Comparison of ENCODE assay signal across 15 cellular contexts in the genomic region with DNA sequence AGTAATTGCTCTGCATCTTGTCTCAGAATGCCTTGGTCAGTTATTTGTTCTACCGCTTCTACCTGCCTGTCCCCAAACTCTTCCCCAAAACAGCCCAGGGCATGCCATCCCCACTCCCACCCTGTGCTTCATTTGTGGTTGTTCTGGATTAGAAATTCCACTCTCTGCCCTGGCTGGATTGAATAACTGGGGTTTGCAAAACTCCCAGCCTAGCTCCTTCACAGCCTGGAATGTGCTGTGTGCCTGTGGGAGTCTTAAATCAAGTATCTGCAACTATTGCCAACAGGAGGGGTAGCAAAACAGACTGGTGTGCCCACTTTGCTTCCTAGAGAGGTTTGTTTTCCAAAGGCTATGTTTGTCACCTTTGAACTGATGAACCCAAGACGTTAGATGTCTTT. TPM values are rescaled to one million over a fixed set of nuclear protein-coding genes. Genes with fewer than 3 reads are reported as not detected.
DNase-seq lines count a peak whose midpoint lies in the region; ATAC-seq and TF ChIP-seq lines count a peak whose summit lies in the region.
"Had no signal": no experiment of that assay in that cellular context is flagged by ENCODE, and none has a peak within 500 bp of the region (broad histone marks: within the 10 kb centered on the region; RNA-seq: fewer than 3 reads in every experiment).

No MANE protein-coding gene starts in this region.

- TF ChIP-seq CTCF in PC-3 (conservative IDR thresholded peaks at IDR 0.05; ENCODE audit: low read depth, low read length), result no peak
- no peak for TF ChIP-seq CTCF in fibroblast of mammary gland (conservative IDR thresholded peaks at IDR 0.05; ENCODE audit: control insufficient read depth, insufficient read depth, low read depth, low read length)
- TF ChIP-seq CTCF in osteoblast (IDR thresholded peaks at IDR 0.05; ENCODE audit: extremely low read depth, low read depth, low read length), result no peak
- TF ChIP-seq CTCF in upper lobe of right lung (IDR thresholded peaks at IDR 0.05), result no peak
- TF ChIP-seq CTCF in MM.1S (IDR thresholded peaks at IDR 0.05; ENCODE audit: low read length), result no peak

- POLR2A ChIA-PET in PC-3 (lab: Charles Lee; ENCODE audit: unreplicated experiment), result no interaction called here

- intact Hi-C loops in PC-3 (cut with micrococcal nuclease) (loop anchor here (2.0 kb wide), 1 partner anchor 25 kb away; a partner anchor contains a TSS), upper lobe of right lung (cut with DNase I) (no loop called here)

- H4K20me1 ChIP-seq in PC-3 (ENCODE audit: low read length) (no peaks in the 10 kb centered on the region; the same call in 1 of the 2 replicates), osteoblast (ENCODE audit: insufficient read depth, low read length) (no peaks in the 10 kb centered on the region), MM.1S (ENCODE audit: insufficient read depth, low read length) (no peaks in the 10 kb centered on the region)

- H3K36me3 ChIP-seq in PC-3 (ENCODE audit: low read depth, low read length) (peaks cover 16% of the 10 kb centered on the region; the same call in 1 of the 2 replicates), osteoblast (ENCODE audit: insufficient read depth, low read length) (no peaks in the 10 kb centered on the region), upper lobe of right lung (no peaks in the 10 kb centered on the region), MM.1S (replicated peaks; ENCODE audit: insufficient read depth, low read length) (no peaks in the 10 kb centered on the region)

- H3K4me3 ChIP-seq in PC-3 (ENCODE audit: low read length), result no peak overlapping the region
- no peak overlapping the region for H3K4me3 ChIP-seq in fibroblast of mammary gland (ENCODE audit: control insufficient read depth, low read depth, low read length)
- peak overlapping the region; percentile 8 for H3K4me3 ChIP-seq in osteoblast (ENCODE audit: insufficient read depth, low read length)
- no peak overlapping the region for H3K4me3 ChIP-seq in upper lobe of right lung
- no peak overlapping the region for H3K4me3 ChIP-seq in MM.1S (ENCODE audit: low read length)

- peaks cover 94% of the 10 kb centered on the region for H3K79me2 ChIP-seq in PC-3 (ENCODE audit: low read length)
- H3K79me2 ChIP-seq in osteoblast (ENCODE audit: insufficient read depth, low read length), result no peaks in the 10 kb centered on the region
- H3K79me2 ChIP-seq in MM.1S (ENCODE audit: low read length), result no peaks in the 10 kb centered on the region
- H3K79me2 ChIP-seq: parathyroid adenoma had no signal

- peaks cover 29% of the 10 kb centered on the region for H3K4me1 ChIP-seq in PC-3 (ENCODE audit: insufficient read depth, low read length)
- peaks cover 45% of the 10 kb centered on the region for H3K4me1 ChIP-seq in osteoblast (ENCODE audit: insufficient read depth, low read length)
- H3K4me1 ChIP-seq in upper lobe of right lung, result peaks cover 36% of the 10 kb centered on the region
- H3K4me1 ChIP-seq in MM.1S (ENCODE audit: low read length), result no peaks in the 10 kb centered on the region
- H3K4me1 ChIP-seq: parathyroid adenoma had no signal

- DNase-seq in PC-3 (no peak), fibroblast of mammary gland (ENCODE audit: low read depth) (peak; percentile 46), osteoblast (ENCODE audit: insufficient read length, low spot score, missing footprints) (peak; percentile 46), upper lobe of right lung (no peak), MM.1S (no peak)
- DNase-seq: activated CD8-positive, alpha-beta T cell treated with anti-CD3 and anti-CD28 coated beads for 36 hours; activated effector memory CD4-positive, alpha-beta T cell treated with Interleukin-2 at 50 U/mL for 16 hours; Kasumi-1; NCI-H2081 treated with DMSO at 0.1 percent for 48 hours; SIG-M5; stimulated activated CD4-positive, alpha-beta T cell treated with anti-CD3 and anti-CD28 coated beads, Interleukin-4, amount 100 ng/mL, for 1 hour had no signal

- H3K9ac ChIP-seq in PC-3 (ENCODE audit: low read length), result no peak overlapping the region
- H3K9ac ChIP-seq in MM.1S (ENCODE audit: low read length), result no peak overlapping the region
- H3K9ac ChIP-seq: parathyroid adenoma had no signal

- H3K9me2 ChIP-seq in PC-3 (replicated peaks; ENCODE audit: low read length) (no peaks in the 10 kb centered on the region), MM.1S (replicated peaks; ENCODE audit: insufficient read depth, low read length) (no peaks in the 10 kb centered on the region)

- CTCF ChIA-PET in PC-3 (lab: Charles Lee), result no interaction called here

- TF ChIP-seq POLR2A in GM18505 (IDR thresholded peaks at IDR 0.05; ENCODE audit: borderline replicate concordance, extremely low read depth, insufficient read depth, insufficient read length), result no peak

- H3F3A ChIP-seq in PC-3 (ENCODE audit: low read length, unreplicated experiment) (no peaks in the 10 kb centered on the region), MM.1S (ENCODE audit: insufficient read depth, low read length) (no peaks in the 10 kb centered on the region)

- H3K27ac ChIP-seq in PC-3 (ENCODE audit: low read length) (peak overlapping the region; percentile 74), osteoblast (ENCODE audit: low read depth, low read length) (peak overlapping the region; percentile 46), upper lobe of right lung (peak overlapping the region; percentile 55), MM.1S (ENCODE audit: low read length) (no peak overlapping the region)
- H3K27ac ChIP-seq: parathyroid adenoma had no signal

- peak overlapping the region; percentile 68 for H3K4me2 ChIP-seq in PC-3 (ENCODE audit: low read length)
- H3K4me2 ChIP-seq in osteoblast (ENCODE audit: insufficient read depth, low read length), result peak overlapping the region; percentile 71
- H3K4me2 ChIP-seq in MM.1S (ENCODE audit: low read depth, low read length), result no peak overlapping the region

- H2AFZ ChIP-seq in PC-3 (ENCODE audit: low read length) (no peak overlapping the region), osteoblast (ENCODE audit: low read length) (no peak overlapping the region), MM.1S (ENCODE audit: low read length) (no peak overlapping the region)
- H2AFZ ChIP-seq: parathyroid adenoma had no signal

- no peaks in the 10 kb centered on the region for H3K9me3 ChIP-seq in PC-3 (ENCODE audit: low read length)
- no peaks in the 10 kb centered on the region for H3K9me3 ChIP-seq in osteoblast (ENCODE audit: low read depth, low read length)
- no peaks in the 10 kb centered on the region for H3K9me3 ChIP-seq in upper lobe of right lung
- no peaks in the 10 kb centered on the region for H3K9me3 ChIP-seq in MM.1S (replicated peaks; ENCODE audit: insufficient read depth, low read length)

- H3K27me3 ChIP-seq in PC-3 (ENCODE audit: low read length) (no peaks in the 10 kb centered on the region), osteoblast (ENCODE audit: insufficient read depth, low read length) (peaks cover 4% of the 10 kb centered on the region), upper lobe of right lung (no peaks in the 10 kb centered on the region), MM.1S (replicated peaks; ENCODE audit: insufficient read depth, low read length) (peaks cover 27% of the 10 kb centered on the region)

- no peak for ATAC-seq in PC-3
- no peak for ATAC-seq in upper lobe of right lung
- ATAC-seq in GM21529 (IDR thresholded peaks at IDR 0.05; ENCODE audit: unreplicated experiment), result no peak
- no peak for ATAC-seq in GM18505 (IDR thresholded peaks at IDR 0.05; ENCODE audit: unreplicated experiment)
- ATAC-seq: activated CD8-positive, alpha-beta T cell treated with anti-CD3 and anti-CD28 coated beads for 36 hours had no signal

- BruUV-seq in PC-3 (replicated peaks; lab: Mats Ljungman, UMichigan), result no TSS peak

RNA-seq across cellular contexts. Expression of a gene that starts 24.2 kb away (rescaled TPM):
- total RNA-seq in PC-3 (2014; rRNA removed) (186 and 212 TPM in 2 replicates), osteoblast (0.59 and 0.72 TPM in 2 replicates), upper lobe of right lung (47.3 TPM)

RNA-seq across cellular contexts. Expression of a gene that starts 58.7 kb away (rescaled TPM):
- 0.40 TPM in 1 of 2 replicates, not detected in the other for total RNA-seq in PC-3 (2014; rRNA removed)
- total RNA-seq in osteoblast, result 0.29 and 0.36 TPM in 2 replicates
- total RNA-seq in upper lobe of right lung, result 0.90 TPM
- total RNA-seq: activated CD8-positive, alpha-beta T cell treated with anti-CD3 and anti-CD28 coated beads for 36 hours; H1 had no signal

Comparison
In these comparisons a context has a peak if more than half of its experiments do, and no peak if none do; other contexts are left out.
1. DNase-seq: peak in fibroblast of mammary gland (single experiment) and osteoblast (single experiment); none in PC-3 (single experiment), upper lobe of right lung (single experiment) and MM.1S (single experiment).
2. RNA of a gene that starts 24.2 kb away (total RNA-seq): 186 to 212 TPM in PC-3 and 47.3 TPM in upper lobe of right lung (single experiment); 0.59 to 0.72 TPM in osteoblast; every median in the first group is over 10 times any median in the second.